In genomic region chr11:17386331-17387084, GRCh38 we compare ENCODE assay signal across 8 cellular contexts. TPM values are rescaled to one million over a fixed set of nuclear protein-coding genes. Genes with fewer than 3 reads are reported as not detected.
A peak's percentile ranks its signal among the peaks of the same experiment; 100 is the strongest.
DNase-seq lines count a peak whose midpoint lies in the region; ATAC-seq and TF ChIP-seq lines count a peak whose summit lies in the region.

No MANE protein-coding gene starts in this region.

- DNase-seq in EH (ENCODE audit: low read depth) (peak; percentile 47), caudate nucleus (lab: John Stamatoyannopoulos, UW) (peak in 43 of 61 donors; percentile 9 to 97 (median 45)), left lobe of liver (ENCODE audit: low spot score) (no peak), lower leg skin (ENCODE audit: low spot score in 2 of 2) (no peak)
- DNase-seq in Jurkat, Clone E6-1 (ENCODE audit: low read depth, low spot score): peak; percentile 43
- DNase-seq in stimulated activated naive B cell treated with anti-CD40 and anti-IgM and Interleukin-4, amounts not matched to agents 10 μg/mL and 1 μg/mL and 100 μg/mL, for 72 hours: no peak

- no peaks in the 10 kb centered on the region for H3K27me3 ChIP-seq in SU-DHL-6 (ENCODE audit: low read length)

- peaks cover 22 to 58% of the 10 kb centered on the region in 2 donors for H3K4me1 Mint-ChIP-seq in stimulated activated naive B cell treated with anti-CD40 and anti-IgM and Interleukin-4, amounts not matched to agents 10 μg/mL and 1 μg/mL and 100 μg/mL, for 72 hours

- no peaks in the 10 kb centered on the region for H3K9me3 ChIP-seq in SU-DHL-6 (ENCODE audit: insufficient read depth, low read length)

- WGBS in lower leg skin, 2 donors: 72 to 74% methylated on average over 19 to 23 of the region's 23 CpGs

- H3K9ac ChIP-seq in SU-DHL-6 (ENCODE audit: low read length): no peak overlapping the region

- 0 out of 2 replicates have a peak, but pooled peaks cover 3% of the 10 kb centered on the region for H3F3A ChIP-seq in SU-DHL-6 (ENCODE audit: insufficient read depth)

- peak overlapping the region; percentile 5 for H3K27ac Mint-ChIP-seq in stimulated activated naive B cell treated with anti-CD40 and anti-IgM and Interleukin-4, amounts not matched to agents 10 μg/mL and 1 μg/mL and 100 μg/mL, for 72 hours

- H3K4me3 ChIP-seq in Jurkat, Clone E6-1 (ENCODE audit: low read length): no peak overlapping the region
- H3K4me3 ChIP-seq in SU-DHL-6 (ENCODE audit: insufficient read depth, low read length, poor library complexity, severe bottlenecking): no peak overlapping the region
- H3K4me3 ChIP-seq in lower leg skin (ENCODE audit: low read depth, poor library complexity, severe bottlenecking): no peak overlapping the region

- no peak overlapping the region for H3K27ac ChIP-seq in SU-DHL-6 (ENCODE audit: low read depth, low read length)
- peak overlapping the region; percentile 90 for H3K27ac ChIP-seq in caudate nucleus (ENCODE audit: low read depth, low read length)

- H3K79me2 ChIP-seq in SU-DHL-6 (ENCODE audit: insufficient read depth, low read length): no peaks in the 10 kb centered on the region

- H3K36me3 Mint-ChIP-seq in stimulated activated naive B cell treated with anti-CD40 and anti-IgM and Interleukin-4, amounts not matched to agents 10 μg/mL and 1 μg/mL and 100 μg/mL, for 72 hours: peaks cover 1 to 18% of the 10 kb centered on the region in 2 donors

- H3K9me2 ChIP-seq in SU-DHL-6 (replicated peaks; ENCODE audit: insufficient read depth, low read length): no peaks in the 10 kb centered on the region

- TF ChIP-seq CTCF in SU-DHL-6 (IDR thresholded peaks at IDR 0.05; ENCODE audit: insufficient read depth, low read length, poor library complexity, severe bottlenecking): peak; percentile 75
- no peak for TF ChIP-seq CTCF in lower leg skin (IDR thresholded peaks at IDR 0.05)

- no peak overlapping the region for H3K4me2 ChIP-seq in SU-DHL-6 (ENCODE audit: low read depth, low read length, poor library complexity, severe bottlenecking)

- H3K4me3 Mint-ChIP-seq in stimulated activated naive B cell treated with anti-CD40 and anti-IgM and Interleukin-4, amounts not matched to agents 10 μg/mL and 1 μg/mL and 100 μg/mL, for 72 hours: peak overlapping the region; percentile 53 to 54

- H3K9me3 Mint-ChIP-seq in stimulated activated naive B cell treated with anti-CD40 and anti-IgM and Interleukin-4, amounts not matched to agents 10 μg/mL and 1 μg/mL and 100 μg/mL, for 72 hours: no peaks in the 10 kb centered on the region

- H4K20me1 ChIP-seq in SU-DHL-6 (ENCODE audit: low read depth, low read length): no peaks in the 10 kb centered on the region

- ATAC-seq in GM21381 (IDR thresholded peaks at IDR 0.05; ENCODE audit: unreplicated experiment) (peak; percentile 45), left lobe of liver (peak; percentile 65)
- peak; percentile 49 to 66 for ATAC-seq in stimulated activated naive B cell treated with anti-CD40 and anti-IgM and Interleukin-4, amounts not matched to agents 10 μg/mL and 1 μg/mL and 100 μg/mL, for 72 hours (replicated peaks)

- peaks cover 15 to 49% of the 10 kb centered on the region in 2 donors for H3K27me3 Mint-ChIP-seq in stimulated activated naive B cell treated with anti-CD40 and anti-IgM and Interleukin-4, amounts not matched to agents 10 μg/mL and 1 μg/mL and 100 μg/mL, for 72 hours

- H2AFZ ChIP-seq in SU-DHL-6 (ENCODE audit: low read depth, low read length, severe bottlenecking): no peak overlapping the region

- intact Hi-C loops in lower leg skin (cut with DNase I; ENCODE audit: low total_unique reads): loop anchor here (10.0 kb wide), 1 partner anchor 162 kb away; no protein-coding TSS in a partner anchor

- TF ChIP-seq POLR2A in lower leg skin (IDR thresholded peaks at IDR 0.05): no peak

- H3K36me3 ChIP-seq in SU-DHL-6 (ENCODE audit: low read length): no peaks in the 10 kb centered on the region

RNA-seq across cellular contexts. Expression of gene KCNJ11, which starts 2.0 kb away (rescaled TPM):
- 6.6 TPM for polyA plus RNA-seq in Jurkat, Clone E6-1 (2012; ENCODE audit: insufficient read depth, insufficient read length)
- total RNA-seq in left lobe of liver (4.0 TPM), lower leg skin (10 to 100 TPM in 1 of 4 donors, 1 to 10 TPM in 3; 2.0 to 20.5 (median 4.7) TPM)

RNA-seq across cellular contexts. Expression of gene NCR3LG1, which starts 34.9 kb away (rescaled TPM):
- 6.0 TPM for polyA plus RNA-seq in Jurkat, Clone E6-1 (2012; ENCODE audit: insufficient read depth, insufficient read length)
- total RNA-seq in left lobe of liver: 0.35 TPM
- total RNA-seq in lower leg skin: 1 to 10 TPM; 4.6 to 6.5 (median 5.3) TPM

Comparison
In these comparisons a context has a peak if more than half of its experiments do, and no peak if none do; other contexts are left out.
1. DNase-seq: peak in EH (single experiment), Jurkat, Clone E6-1 (single experiment) and caudate nucleus (43 of 61); none in left lobe of liver (single experiment), stimulated activated naive B cell treated with anti-CD40 and anti-IgM and Interleukin-4, amounts not matched to agents 10 μg/mL and 1 μg/mL and 100 μg/mL, for 72 hours (single experiment) and lower leg skin (0 of 2).
2. Peak in every context shown above with its lines, with median percentiles within 50 percentile points of each other: ATAC-seq.